In genomic region chrX:37348237-37349130, GRCh38 we compare ENCODE assay signal across 8 cellular contexts. TPM values are rescaled to one million over a fixed set of nuclear protein-coding genes. Genes with fewer than 3 reads are reported as not detected.
DNase-seq lines count a peak whose midpoint lies in the region; ATAC-seq and TF ChIP-seq lines count a peak whose summit lies in the region.

No MANE protein-coding gene starts in this region.

- peak overlapping the region; percentile 42 for H3K4me2 ChIP-seq in parathyroid adenoma (ENCODE audit: low read length)

- CTCF ChIA-PET in Caco-2 (lab: Charles Lee), result interaction anchor here (0.6 to 0.7 kb wide), 2 partner anchors 809 to 844 kb away, joined by 3 to 6 read pairs; no protein-coding TSS in a partner anchor

- H3K9ac ChIP-seq in parathyroid adenoma, result no peak overlapping the region

- no peaks in the 10 kb centered on the region for H3K36me3 ChIP-seq in Caco-2 (ENCODE audit: control insufficient read depth, insufficient read depth, low read length)
- H3K36me3 ChIP-seq in parathyroid adenoma (ENCODE audit: control insufficient read depth, insufficient read depth, low read length), result no peaks in the 10 kb centered on the region

- no peak overlapping the region for H3K27ac ChIP-seq in parathyroid adenoma

- H3K4me1 ChIP-seq in Caco-2 (peaks cover 18% of the 10 kb centered on the region; the same call in 1 of the 2 replicates), parathyroid adenoma (no peaks in the 10 kb centered on the region)

- ATAC-seq in T-helper 17 cell (no peak), Right ventricle myocardium superior (ENCODE audit: poor library complexity) (peak; percentile 8), HG03039 (IDR thresholded peaks at IDR 0.05; ENCODE audit: unreplicated experiment) (no peak)

- BruUV-seq in Caco-2 (replicated peaks; lab: Mats Ljungman, UMichigan), result TSS peak; percentile 65

- H3K27ac Mint-ChIP-seq in Caco-2 (ENCODE audit: unreplicated experiment) (peak overlapping the region; percentile 95), T-helper 17 cell (no peak overlapping the region)

- H3K9me3 ChIP-seq in Caco-2 (no peaks in the 10 kb centered on the region), T-helper 17 cell (ENCODE audit: control insufficient read depth, low read length, poor library complexity, severe bottlenecking) (no peaks in the 10 kb centered on the region), parathyroid adenoma (ENCODE audit: control insufficient read depth, low read length) (no peaks in the 10 kb centered on the region)

- H3K27me3 Mint-ChIP-seq in Caco-2 (ENCODE audit: insufficient read depth, unreplicated experiment) (no peaks in the 10 kb centered on the region), T-helper 17 cell (peaks cover 9% of the 10 kb centered on the region)

- TF ChIP-seq CTCF in Caco-2 (IDR thresholded peaks at IDR 0.05; ENCODE audit: insufficient read depth in 1 of 2, low read depth in 1 of 2, low read length in 1 of 2, severe bottlenecking in 1 of 2, unreplicated experiment in 1 of 2) (no peak), parathyroid adenoma (IDR thresholded peaks at IDR 0.05) (no peak)

- in situ Hi-C loops in KBM-7 (cut with MboI; ENCODE audit: low pct_unique_long_range_greater_than_20kb, low sequenced_read_pairs), result no loop called here

- H2AFZ ChIP-seq in parathyroid adenoma, result peak overlapping the region; percentile 77

- H3K4me3 Mint-ChIP-seq in Caco-2 (ENCODE audit: unreplicated experiment) (peak overlapping the region; percentile 93), T-helper 17 cell (peak overlapping the region; percentile 72)

- H3K9me3 Mint-ChIP-seq in Caco-2 (ENCODE audit: unreplicated experiment), result no peaks in the 10 kb centered on the region

- H3K4me3 ChIP-seq in Caco-2 (ENCODE audit: low read depth, low read length) (peak overlapping the region; percentile 88), parathyroid adenoma (ENCODE audit: low read depth, low read length) (no peak overlapping the region)

- DNase-seq in Caco-2 (no peak), T-helper 17 cell (no peak), Right ventricle myocardium superior (no peak), islet precursor cell (no peak), KBM-7 (no peak)
- DNase-seq in stimulated activated CD8-positive, alpha-beta memory T cell treated with anti-CD3 and anti-CD28 coated beads, Interleukin-4, amount 100 ng/mL, for 48 hours, result no peak

- POLR2A ChIA-PET in Caco-2 (lab: Charles Lee), result interaction anchor here (1.1 kb wide), 1 partner anchor 31 kb away, joined by 3 read pairs; no protein-coding TSS in a partner anchor

- peaks cover 13% of the 10 kb centered on the region for H3K4me1 Mint-ChIP-seq in Caco-2 (ENCODE audit: low read depth, unreplicated experiment)
- peaks cover 3% of the 10 kb centered on the region for H3K4me1 Mint-ChIP-seq in T-helper 17 cell

- no peaks in the 10 kb centered on the region for H3K36me3 Mint-ChIP-seq in Caco-2 (ENCODE audit: insufficient read depth, unreplicated experiment)
- no peaks in the 10 kb centered on the region for H3K36me3 Mint-ChIP-seq in T-helper 17 cell (ENCODE audit: low read depth)

- H3K79me2 ChIP-seq in parathyroid adenoma, result no peaks in the 10 kb centered on the region

- intact Hi-C loops in Caco-2 (cut with micrococcal nuclease; ENCODE audit: unreplicated experiment), result loop anchor here (1.0 kb wide), 1 partner anchor 31 kb away; no protein-coding TSS in a partner anchor
- intact Hi-C loops in Right ventricle myocardium superior (cut with DNase I), result no loop called here

- no peaks in the 10 kb centered on the region for H3K27me3 ChIP-seq in Caco-2 (replicated peaks; ENCODE audit: control insufficient read depth, insufficient read depth, low read length)
- H3K27me3 ChIP-seq in parathyroid adenoma (ENCODE audit: control insufficient read depth, insufficient read depth, low read length), result no peaks in the 10 kb centered on the region

RNA-seq across cellular contexts. Expression of gene PRRG1, which starts 0.7 kb away (rescaled TPM):
- 14.0 and 15.8 TPM in 2 replicates for total RNA-seq in Caco-2 (2022)
- not detected for total RNA-seq in T-helper 17 cell
- total RNA-seq in Right ventricle myocardium superior, result 14.5 TPM

Comparison
In these comparisons a context has a peak if more than half of its experiments do, and no peak if none do; other contexts are left out.
1. RNA of gene PRRG1, which starts 0.7 kb away (total RNA-seq): 14.5 TPM in Right ventricle myocardium superior (single experiment) and 14.0 to 15.8 TPM in Caco-2; not detected in T-helper 17 cell; every median in the first group is over 10 times any median in the second.